ENCODE assay signal across 1 cellular context in the genomic region with DNA sequence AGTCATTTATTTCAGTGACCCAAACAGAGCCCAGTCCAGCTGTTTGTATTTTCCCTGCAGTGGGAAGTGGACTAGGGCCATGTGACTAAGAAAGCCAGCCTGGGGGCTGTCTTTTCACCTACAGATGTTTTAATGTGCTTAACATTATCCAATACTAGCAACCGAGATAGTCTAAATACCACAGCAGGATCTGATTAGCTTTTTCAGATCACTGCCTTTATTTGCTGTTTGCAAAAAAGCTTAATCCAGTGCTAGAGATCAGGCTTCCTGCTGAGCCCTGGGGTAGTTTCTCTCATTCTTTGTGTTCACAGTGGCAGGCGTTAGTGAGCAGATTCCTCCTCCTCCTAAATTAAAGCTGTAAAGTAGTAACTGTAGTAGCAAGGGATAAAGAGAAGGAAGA.
TF ChIP-seq lines count a peak whose summit lies in the region.

No MANE protein-coding gene starts in this region.

TF ChIP-seq in HEK293, 187 proteins besides CTCF, POLR2A, EP300 and RAD21 (continued from another document and continues in another):
- TF ChIP-seq ZNF155 (tag by site-specific recombination; IDR thresholded peaks at IDR 0.05) (no peak), ZNF571 (tag by site-specific recombination; IDR thresholded peaks at IDR 0.05) (no peak), ZNF707 (tag by site-specific recombination; IDR thresholded peaks at IDR 0.05) (no peak), INSM2 (tag by site-specific recombination; IDR thresholded peaks at IDR 0.05) (no peak), ZNF350 (tag by site-specific recombination; IDR thresholded peaks at IDR 0.05) (no peak), PRDM4 (tag by site-specific recombination; IDR thresholded peaks at IDR 0.05) (peak; percentile 67), ZNF585B (tag by site-specific recombination; IDR thresholded peaks at IDR 0.05) (no peak), HIC1 (tag by site-specific recombination; IDR thresholded peaks at IDR 0.05) (no peak), ZFP37 (tag by site-specific recombination; IDR thresholded peaks at IDR 0.05) (no peak), YY1 (tag by site-specific recombination; IDR thresholded peaks at IDR 0.05) (no peak), ZNF792 (tag by site-specific recombination; IDR thresholded peaks at IDR 0.05) (no peak), FEZF1 (tag by site-specific recombination; IDR thresholded peaks at IDR 0.05) (peak; percentile 72; the same call in 1 of the 2 replicates), ZFHX2 (tag by site-specific recombination; conservative IDR thresholded peaks at IDR 0.05) (no peak), SETDB1 (IDR thresholded peaks at IDR 0.05; ENCODE audit: insufficient read length, low read length) (no peak), ZNF529 (tag by site-specific recombination; IDR thresholded peaks at IDR 0.05; ENCODE audit: insufficient replicate concordance) (no peak), ZNF624 (tag by site-specific recombination; IDR thresholded peaks at IDR 0.05) (no peak), ZNF514 (tag by site-specific recombination; IDR thresholded peaks at IDR 0.05) (no peak), ZNF777 (tag by site-specific recombination; IDR thresholded peaks at IDR 0.05; ENCODE audit: borderline replicate concordance) (no peak), ZNF10 (tag by site-specific recombination; IDR thresholded peaks at IDR 0.05) (no peak), GLI4 (tag by site-specific recombination; IDR thresholded peaks at IDR 0.05) (no peak), EGR2 (tag by site-specific recombination; IDR thresholded peaks at IDR 0.05; ENCODE audit: low read depth) (no peak), ZNF747 (tag by site-specific recombination; IDR thresholded peaks at IDR 0.05) (no peak), ZNF274 (IDR thresholded peaks at IDR 0.05; ENCODE audit: low read length) (no peak), ZNF274 (tag by site-specific recombination; IDR thresholded peaks at IDR 0.05; ENCODE audit: borderline replicate concordance) (no peak), KLF17 (tag by site-specific recombination; IDR thresholded peaks at IDR 0.05) (no peak), ZBTB6 (tag by site-specific recombination; IDR thresholded peaks at IDR 0.05) (no peak), ZNF549 (tag by site-specific recombination; IDR thresholded peaks at IDR 0.05) (no peak), HOXA7 (CRISPR knock-in tag; IDR thresholded peaks at IDR 0.05; ENCODE audit: borderline replicate concordance) (no peak)
- TF ChIP-seq, protein P1, sequence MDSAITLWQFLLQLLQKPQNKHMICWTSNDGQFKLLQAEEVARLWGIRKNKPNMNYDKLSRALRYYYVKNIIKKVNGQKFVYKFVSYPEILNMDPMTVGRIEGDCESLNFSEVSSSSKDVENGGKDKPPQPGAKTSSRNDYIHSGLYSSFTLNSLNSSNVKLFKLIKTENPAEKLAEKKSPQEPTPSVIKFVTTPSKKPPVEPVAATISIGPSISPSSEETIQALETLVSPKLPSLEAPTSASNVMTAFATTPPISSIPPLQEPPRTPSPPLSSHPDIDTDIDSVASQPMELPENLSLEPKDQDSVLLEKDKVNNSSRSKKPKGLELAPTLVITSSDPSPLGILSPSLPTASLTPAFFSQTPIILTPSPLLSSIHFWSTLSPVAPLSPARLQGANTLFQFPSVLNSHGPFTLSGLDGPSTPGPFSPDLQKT (IDR thresholded peaks at IDR 0.05; ENCODE audit: borderline replicate concordance, low read depth, low read length): no peak
- TF ChIP-seq, protein P2, sequence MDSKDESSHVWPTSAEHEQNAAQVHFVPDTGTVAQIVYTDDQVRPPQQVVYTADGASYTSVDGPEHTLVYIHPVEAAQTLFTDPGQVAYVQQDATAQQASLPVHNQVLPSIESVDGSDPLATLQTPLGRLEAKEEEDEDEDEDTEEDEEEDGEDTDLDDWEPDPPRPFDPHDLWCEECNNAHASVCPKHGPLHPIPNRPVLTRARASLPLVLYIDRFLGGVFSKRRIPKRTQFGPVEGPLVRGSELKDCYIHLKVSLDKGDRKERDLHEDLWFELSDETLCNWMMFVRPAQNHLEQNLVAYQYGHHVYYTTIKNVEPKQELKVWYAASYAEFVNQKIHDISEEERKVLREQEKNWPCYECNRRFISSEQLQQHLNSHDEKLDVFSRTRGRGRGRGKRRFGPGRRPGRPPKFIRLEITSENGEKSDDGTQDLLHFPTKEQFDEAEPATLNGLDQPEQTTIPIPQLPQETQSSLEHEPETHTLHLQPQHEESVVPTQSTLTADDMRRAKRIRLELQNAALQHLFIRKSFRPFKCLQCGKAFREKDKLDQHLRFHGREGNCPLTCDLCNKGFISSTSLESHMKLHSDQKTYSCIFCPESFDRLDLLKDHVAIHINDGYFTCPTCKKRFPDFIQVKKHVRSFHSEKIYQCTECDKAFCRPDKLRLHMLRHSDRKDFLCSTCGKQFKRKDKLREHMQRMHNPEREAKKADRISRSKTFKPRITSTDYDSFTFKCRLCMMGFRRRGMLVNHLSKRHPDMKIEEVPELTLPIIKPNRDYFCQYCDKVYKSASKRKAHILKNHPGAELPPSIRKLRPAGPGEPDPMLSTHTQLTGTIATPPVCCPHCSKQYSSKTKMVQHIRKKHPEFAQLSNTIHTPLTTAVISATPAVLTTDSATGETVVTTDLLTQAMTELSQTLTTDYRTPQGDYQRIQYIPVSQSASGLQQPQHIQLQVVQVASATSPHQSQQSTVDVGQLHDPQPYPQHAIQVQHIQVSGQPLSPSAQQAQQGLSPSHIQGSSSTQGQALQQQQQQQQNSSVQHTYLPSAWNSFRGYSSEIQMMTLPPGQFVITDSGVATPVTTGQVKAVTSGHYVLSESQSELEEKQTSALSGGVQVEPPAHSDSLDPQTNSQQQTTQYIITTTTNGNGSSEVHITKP (tag by site-specific recombination; IDR thresholded peaks at IDR 0.05): no peak
- TF ChIP-seq, protein P3, sequence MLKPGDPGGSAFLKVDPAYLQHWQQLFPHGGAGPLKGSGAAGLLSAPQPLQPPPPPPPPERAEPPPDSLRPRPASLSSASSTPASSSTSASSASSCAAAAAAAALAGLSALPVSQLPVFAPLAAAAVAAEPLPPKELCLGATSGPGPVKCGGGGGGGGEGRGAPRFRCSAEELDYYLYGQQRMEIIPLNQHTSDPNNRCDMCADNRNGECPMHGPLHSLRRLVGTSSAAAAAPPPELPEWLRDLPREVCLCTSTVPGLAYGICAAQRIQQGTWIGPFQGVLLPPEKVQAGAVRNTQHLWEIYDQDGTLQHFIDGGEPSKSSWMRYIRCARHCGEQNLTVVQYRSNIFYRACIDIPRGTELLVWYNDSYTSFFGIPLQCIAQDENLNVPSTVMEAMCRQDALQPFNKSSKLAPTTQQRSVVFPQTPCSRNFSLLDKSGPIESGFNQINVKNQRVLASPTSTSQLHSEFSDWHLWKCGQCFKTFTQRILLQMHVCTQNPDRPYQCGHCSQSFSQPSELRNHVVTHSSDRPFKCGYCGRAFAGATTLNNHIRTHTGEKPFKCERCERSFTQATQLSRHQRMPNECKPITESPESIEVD (tag by site-specific recombination; IDR thresholded peaks at IDR 0.05): peak; percentile 86
- TF ChIP-seq, protein P4, sequence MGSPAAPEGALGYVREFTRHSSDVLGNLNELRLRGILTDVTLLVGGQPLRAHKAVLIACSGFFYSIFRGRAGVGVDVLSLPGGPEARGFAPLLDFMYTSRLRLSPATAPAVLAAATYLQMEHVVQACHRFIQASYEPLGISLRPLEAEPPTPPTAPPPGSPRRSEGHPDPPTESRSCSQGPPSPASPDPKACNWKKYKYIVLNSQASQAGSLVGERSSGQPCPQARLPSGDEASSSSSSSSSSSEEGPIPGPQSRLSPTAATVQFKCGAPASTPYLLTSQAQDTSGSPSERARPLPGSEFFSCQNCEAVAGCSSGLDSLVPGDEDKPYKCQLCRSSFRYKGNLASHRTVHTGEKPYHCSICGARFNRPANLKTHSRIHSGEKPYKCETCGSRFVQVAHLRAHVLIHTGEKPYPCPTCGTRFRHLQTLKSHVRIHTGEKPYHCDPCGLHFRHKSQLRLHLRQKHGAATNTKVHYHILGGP (tag by site-specific recombination; IDR thresholded peaks at IDR 0.05): no peak
- TF ChIP-seq, protein P5, sequence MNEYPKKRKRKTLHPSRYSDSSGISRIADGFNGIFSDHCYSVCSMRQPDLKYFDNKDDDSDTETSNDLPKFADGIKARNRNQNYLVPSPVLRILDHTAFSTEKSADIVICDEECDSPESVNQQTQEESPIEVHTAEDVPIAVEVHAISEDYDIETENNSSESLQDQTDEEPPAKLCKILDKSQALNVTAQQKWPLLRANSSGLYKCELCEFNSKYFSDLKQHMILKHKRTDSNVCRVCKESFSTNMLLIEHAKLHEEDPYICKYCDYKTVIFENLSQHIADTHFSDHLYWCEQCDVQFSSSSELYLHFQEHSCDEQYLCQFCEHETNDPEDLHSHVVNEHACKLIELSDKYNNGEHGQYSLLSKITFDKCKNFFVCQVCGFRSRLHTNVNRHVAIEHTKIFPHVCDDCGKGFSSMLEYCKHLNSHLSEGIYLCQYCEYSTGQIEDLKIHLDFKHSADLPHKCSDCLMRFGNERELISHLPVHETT (tag by site-specific recombination; IDR thresholded peaks at IDR 0.05): no peak
- TF ChIP-seq, protein P6, sequence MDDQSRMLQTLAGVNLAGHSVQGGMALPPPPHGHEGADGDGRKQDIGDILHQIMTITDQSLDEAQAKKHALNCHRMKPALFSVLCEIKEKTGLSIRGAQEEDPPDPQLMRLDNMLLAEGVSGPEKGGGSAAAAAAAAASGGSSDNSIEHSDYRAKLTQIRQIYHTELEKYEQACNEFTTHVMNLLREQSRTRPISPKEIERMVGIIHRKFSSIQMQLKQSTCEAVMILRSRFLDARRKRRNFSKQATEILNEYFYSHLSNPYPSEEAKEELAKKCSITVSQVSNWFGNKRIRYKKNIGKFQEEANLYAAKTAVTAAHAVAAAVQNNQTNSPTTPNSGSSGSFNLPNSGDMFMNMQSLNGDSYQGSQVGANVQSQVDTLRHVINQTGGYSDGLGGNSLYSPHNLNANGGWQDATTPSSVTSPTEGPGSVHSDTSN (CRISPR knock-in tag; IDR thresholded peaks at IDR 0.05): no peak
